In the genomic region with DNA sequence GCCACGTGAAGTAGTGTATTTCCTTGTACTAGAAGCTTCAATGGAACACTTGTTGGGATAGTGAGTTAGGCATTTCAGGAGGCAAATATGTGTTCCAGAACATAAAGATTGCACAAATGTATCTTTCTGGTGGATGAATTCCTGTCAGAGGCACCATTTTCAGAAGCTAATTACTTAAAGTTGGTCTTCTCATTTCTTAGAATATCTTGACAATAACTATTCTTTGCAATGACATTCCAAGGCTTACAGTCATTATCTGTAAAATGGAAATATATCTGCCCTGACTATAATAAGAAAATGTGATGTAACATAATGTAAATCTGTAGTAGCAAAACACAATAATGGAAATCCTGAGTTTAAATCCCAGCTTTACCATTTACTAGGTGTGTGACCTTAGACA, we compare ENCODE assay signal across 17 cellular contexts. TPM values are rescaled to one million over a fixed set of nuclear protein-coding genes. Genes with fewer than 3 reads are reported as not detected.
A peak's percentile ranks its signal among the peaks of the same experiment; 100 is the strongest.
DNase-seq lines count a peak whose midpoint lies in the region; ATAC-seq, FAIRE-seq and TF ChIP-seq lines count a peak whose summit lies in the region.
"Had no signal": no experiment of that assay in that cellular context is flagged by ENCODE, and none has a peak within 500 bp of the region (broad histone marks: within the 10 kb centered on the region; RNA-seq: fewer than 3 reads in every experiment).

No MANE protein-coding gene starts in this region.

- H3K9me3 ChIP-seq in adrenal gland (replicated peaks in 1 of 3) (no peaks in the 10 kb centered on the region), gastroesophageal sphincter (no peaks in the 10 kb centered on the region), pancreas (no peaks in the 10 kb centered on the region)
- H3K9me3 ChIP-seq: uterus had no signal

- H3K27me3 ChIP-seq in adrenal gland (no peaks in the 10 kb centered on the region), gastroesophageal sphincter (no peaks in the 10 kb centered on the region), pancreas (no peaks in the 10 kb centered on the region)
- H3K27me3 ChIP-seq: uterus had no signal

- ATAC-seq in gastroesophageal sphincter: no peak
- no peak for ATAC-seq in HG02981 (IDR thresholded peaks at IDR 0.05; ENCODE audit: unreplicated experiment)
- ATAC-seq in pancreas: no peak
- ATAC-seq: activated CD4-positive, CD25-positive, alpha-beta regulatory T cell treated with anti-CD3 and anti-CD28 coated beads, Interleukin-2, amount 50 U/mL, for 24 hours had no signal

- FAIRE-seq in pancreas (lab: Jason Lieb, UNC): no peak
- FAIRE-seq: bronchial epithelial cell had no signal

- no peak for TF ChIP-seq CTCF in adrenal gland (IDR thresholded peaks at IDR 0.05)
- no peak for TF ChIP-seq CTCF in gastroesophageal sphincter (IDR thresholded peaks at IDR 0.05)
- no peak for TF ChIP-seq CTCF in pancreas (IDR thresholded peaks at IDR 0.05)

- H3K36me3 ChIP-seq in adrenal gland (replicated peaks in 1 of 2) (peaks cover 0 to 9% of the 10 kb centered on the region in 2 donors), gastroesophageal sphincter (peaks cover 0 to 3% of the 10 kb centered on the region in 2 donors), pancreas (no peaks in the 10 kb centered on the region)
- H3K36me3 ChIP-seq: uterus had no signal

- no peak for TF ChIP-seq EP300 in gastroesophageal sphincter (IDR thresholded peaks at IDR 0.05)

- 14 to 30% (median 19%) methylated on average over 1 of the region's 1 CpG for WGBS in adrenal gland, 4 donors
- WGBS in gastroesophageal sphincter (ENCODE audit: low coverage in 1 of 2), 2 donors: 9 to 23% methylated on average over 1 of the region's 1 CpG
- WGBS in pancreas, 2 donors: 17 to 39% methylated on average over 1 of the region's 1 CpG

- H3K4me3 ChIP-seq in adrenal gland (peak overlapping the region in 3 of 4 donors; percentile 1 to 60 (median 7)), gastroesophageal sphincter (peak overlapping the region; percentile 36 to 38), skin epidermis (peak overlapping the region in 4 of 7 experiments; percentile 1 to 31 (median 16)), pancreas (peak overlapping the region in 1 of 4 donors; percentile 40)

- intact Hi-C loops in adrenal gland (cut with DNase I) (loop anchor here in 1 of 2 donors (10.0 kb wide), 1 partner anchor 143 kb away; no protein-coding TSS in a partner anchor), pancreas (cut with DNase I) (no loop called here)

- TF ChIP-seq POLR2A in adrenal gland (IDR thresholded peaks at IDR 0.05): no peak
- TF ChIP-seq POLR2A in gastroesophageal sphincter (IDR thresholded peaks at IDR 0.05): no peak

- H3K4me1 ChIP-seq in adrenal gland (replicated peaks in 1 of 2) (peaks cover 23 to 55% of the 10 kb centered on the region in 2 donors), gastroesophageal sphincter (peaks cover 0 to 7% (median 0%) of the 10 kb centered on the region in 3 donors), pancreas (no peaks in the 10 kb centered on the region)

- peak; percentile 18 for DNase-seq in EL
- DNase-seq in adrenal gland: no peak
- no peak for DNase-seq in pancreas
- DNase-seq in NCI-H510A (lab: John Stamatoyannopoulos, UW): no peak
- DNase-seq: activated naive CD4-positive, alpha-beta T cell; DND-41; H7; NCI-H82; stimulated activated naive CD4-positive, alpha-beta T cell; T-helper 2 cell had no signal

- H3K27ac ChIP-seq in adrenal gland (peak overlapping the region in 1 of 5 donors; percentile 32), gastroesophageal sphincter (no peak overlapping the region), skin epidermis (peak overlapping the region in 2 of 21 experiments; percentile 63 to 78), pancreas (no peak overlapping the region)
- H3K27ac ChIP-seq: C4-2B had no signal

RNA-seq across cellular contexts. Expression of gene VCAM1, which starts 2.7 kb away (rescaled TPM):
- total RNA-seq in adrenal gland (100 to 1,000 TPM in 1 of 8 donors, 10 to 100 TPM in 7; 36.4 to 113 (median 78.3) TPM), gastroesophageal sphincter (10 to 100 TPM in 1 of 4 donors, 1 to 10 TPM in 3; 4.7 to 13.7 (median 5.9) TPM), pancreas (10 to 100 TPM in 4 of 6 donors, 1 to 10 TPM in 2; 4.3 to 98.5 (median 15.2) TPM)
- polyA plus RNA-seq in adrenal gland (100 to 1,000 TPM in 1 of 3 donors, 10 to 100 TPM in 2; 32.3 to 162 (median 38.0) TPM), pancreas (10 to 100 TPM in 1 of 2 donors, 1 to 10 TPM in 1; 8.4 to 10.3 TPM)
- total RNA-seq: H7 had no signal
